In genomic region chr19:4051175-4052101, GRCh38 we compare ENCODE assay signal across 9 cellular contexts. TPM values are rescaled to one million over a fixed set of nuclear protein-coding genes. Genes with fewer than 3 reads are reported as not detected.
DNase-seq lines count a peak whose midpoint lies in the region; TF ChIP-seq lines count a peak whose summit lies in the region.
"Had no signal": no experiment of that assay in that cellular context is flagged by ENCODE, and none has a peak within 500 bp of the region (broad histone marks: within the 10 kb centered on the region; RNA-seq: fewer than 3 reads in every experiment).

No MANE protein-coding gene starts in this region.

- H3K4me1 Mint-ChIP-seq in IgD-negative memory B cell (peaks cover 8 to 27% (median 22%) of the 10 kb centered on the region in 3 donors), MCF 10A (ENCODE audit: insufficient read depth, unreplicated experiment) (peaks cover 34% of the 10 kb centered on the region)

- intact Hi-C loops in MCF 10A (cut with micrococcal nuclease) = loop anchor here (1.0 to 5.0 kb wide), 2 partner anchors 10 to 44 kb away; partner anchors contain the start of gene PIAS4

- H3K27ac Mint-ChIP-seq in IgD-negative memory B cell (peak overlapping the region; percentile 82 to 93 (median 85)), MCF 10A (ENCODE audit: low read depth, unreplicated experiment) (peak overlapping the region; percentile 78)

- no peaks in the 10 kb centered on the region for H3K27me3 ChIP-seq in AG04450 (ENCODE audit: control insufficient read depth, insufficient read depth, low read length)
- no peaks in the 10 kb centered on the region for H3K27me3 ChIP-seq in muscle layer of duodenum (ENCODE audit: low read depth, low read length)

- H3K9me3 Mint-ChIP-seq in IgD-negative memory B cell (no peaks in the 10 kb centered on the region), MCF 10A (ENCODE audit: unreplicated experiment) (no peaks in the 10 kb centered on the region)

- H3K9me3 ChIP-seq in AG04450 (ENCODE audit: control insufficient read depth, insufficient read depth, low read length) = peaks cover 13% of the 10 kb centered on the region
- H3K9me3 ChIP-seq in muscle layer of duodenum (ENCODE audit: control insufficient read depth in 1 of 2, low read length in 2 of 2) = no peaks in the 10 kb centered on the region

- no peak for TF ChIP-seq CTCF in AG04450 (IDR thresholded peaks at IDR 0.05; ENCODE audit: low read depth, low read length)
- no peak for TF ChIP-seq CTCF in MCF 10A (IDR thresholded peaks at IDR 0.05; ENCODE audit: unreplicated experiment)
- no peak for TF ChIP-seq CTCF in GM20000 (IDR thresholded peaks at IDR 0.05; ENCODE audit: extremely low read depth, missing control alignments)

- CTCF ChIA-PET in AG04450 (lab: Charles Lee) = no interaction called here
- CTCF ChIA-PET in MCF 10A (lab: Yijun Ruan, JAX) = interaction anchor here (0.6 to 1.2 kb wide), 2 partner anchors 216 to 416 kb away, joined by 3 to 5 read pairs; no protein-coding TSS in a partner anchor

- H3K4me3 Mint-ChIP-seq in IgD-negative memory B cell (peak overlapping the region in 2 of 4 donors; percentile 68 to 73), MCF 10A (ENCODE audit: unreplicated experiment) (peak overlapping the region; percentile 56)

- POLR2A ChIA-PET in AG04450 (lab: Yijun Ruan, JAX) (interaction anchor here (1.2 kb wide), 1 partner anchor 66 kb away, joined by 4 read pairs; the partner anchor contains the start of gene EEF2), MCF 10A (lab: Yijun Ruan, JAX) (interaction anchor here (0.8 to 1.1 kb wide), 7 partner anchors 10 to 66 kb away, joined by 3 to 5 read pairs (median 4); partner anchors contain the start of gene EEF2)

- peaks cover 8 to 25% of the 10 kb centered on the region in 2 donors for H3K4me1 ChIP-seq in muscle layer of duodenum (ENCODE audit: control insufficient read depth in 1 of 2, insufficient read depth in 2 of 2, low read length in 2 of 2)

- H3K27ac ChIP-seq in AG04450 (ENCODE audit: low read depth, low read length) (peak overlapping the region; percentile 47), muscle layer of duodenum (ENCODE audit: low read length) (peak overlapping the region; percentile 82)

- no peak for DNase-seq in AG04450 (ENCODE audit: low read depth, low spot score)
- peak; percentile 95 for DNase-seq in MCF 10A (ENCODE audit: unreplicated experiment)
- no peak for DNase-seq in GM19238 (ENCODE audit: insufficient read length, low spot score)
- DNase-seq in activated gamma-delta T cell treated with Interleukin-2 at 50 U/mL for 16 hours = no peak
- no peak for DNase-seq in GM20000 (ENCODE audit: low spot score)
- no peak for DNase-seq in effector CD4-positive, alpha-beta T cell
- DNase-seq: NCI-H1105 treated with DMSO at 0.1 percent for 48 hours had no signal

- peaks cover 20 to 52% of the 10 kb centered on the region in 2 donors for H3K36me3 ChIP-seq in muscle layer of duodenum (ENCODE audit: control insufficient read depth in 1 of 2, insufficient read depth in 2 of 2, low read length in 2 of 2)

- H3K4me3 ChIP-seq in AG04450 (ENCODE audit: low read depth, low read length) (no peak overlapping the region), muscle layer of duodenum (ENCODE audit: low read depth in 1 of 2, low read length in 2 of 2) (no peak overlapping the region)

- H3K36me3 Mint-ChIP-seq in IgD-negative memory B cell (peaks cover 5% of the 10 kb centered on the region), MCF 10A (ENCODE audit: insufficient read depth, unreplicated experiment) (peaks cover 89% of the 10 kb centered on the region)

- BruUV-seq in MCF 10A (replicated peaks; lab: Mats Ljungman, UMichigan) = no TSS peak

- H3K27me3 Mint-ChIP-seq in IgD-negative memory B cell (no peaks in the 10 kb centered on the region), MCF 10A (ENCODE audit: insufficient read depth, unreplicated experiment) (no peaks in the 10 kb centered on the region)

RNA-seq across cellular contexts. Expression of gene ZBTB7A, which starts 15.3 kb away (rescaled TPM):
- polyA plus RNA-seq in AG04450 (2011; rRNA removed) = 2.7 and 4.0 TPM in 2 replicates
- 2.2 and 2.7 TPM in 2 replicates for polyA minus RNA-seq in AG04450 (2011; rRNA and poly(A)+ RNA removed)
- polyA plus RNA-seq in IgD-negative memory B cell = 75.7 TPM
- total RNA-seq in MCF 10A (2022) = 32.7 and 35.1 TPM in 2 replicates

RNA-seq across cellular contexts. Expression of gene PIAS4, which starts 43.9 kb away (rescaled TPM):
- polyA plus RNA-seq in AG04450 (2011; rRNA removed) (9.0 and 12.0 TPM in 2 replicates), IgD-negative memory B cell (8.9 TPM)
- 13.6 and 17.2 TPM in 2 replicates for polyA minus RNA-seq in AG04450 (2011; rRNA and poly(A)+ RNA removed)
- 15.1 and 31.4 TPM in 2 replicates for total RNA-seq in MCF 10A (2022)

Comparison
In these comparisons a context has a peak if more than half of its experiments do, and no peak if none do; other contexts are left out.
1. RNA of gene ZBTB7A, which starts 15.3 kb away (polyA plus RNA-seq): 75.7 TPM in IgD-negative memory B cell (single experiment); 2.7 to 4.0 TPM in AG04450; every median in the first group is over 10 times any median in the second.